15 cellular contexts compared by ENCODE assay signal in the genomic region with DNA sequence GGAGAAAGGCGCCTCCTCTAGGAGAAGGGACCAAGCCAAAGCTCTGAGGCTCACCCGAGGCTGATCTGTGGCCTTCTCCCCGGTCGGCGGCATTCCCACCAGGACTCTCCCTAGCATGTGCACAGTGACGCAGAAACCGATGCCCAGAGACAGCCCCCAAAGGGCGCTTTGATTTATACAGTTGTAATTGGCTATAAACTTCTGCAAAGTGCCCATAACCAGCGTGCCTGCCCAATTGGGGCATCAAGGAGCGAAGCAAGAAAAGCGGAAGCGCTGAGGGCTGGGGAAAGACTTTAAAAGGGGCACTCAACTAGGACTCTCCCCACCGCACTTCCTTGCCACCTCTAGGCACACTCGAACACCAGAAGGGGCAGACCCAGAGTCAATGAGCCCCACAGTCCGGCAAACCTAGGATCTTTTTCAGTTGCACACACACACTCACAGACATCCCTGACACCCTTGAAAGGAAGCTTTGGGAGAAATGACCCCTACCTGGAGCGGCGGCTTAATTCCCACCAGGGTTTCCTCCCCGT. TPM values are rescaled to one million over a fixed set of nuclear protein-coding genes. Genes with fewer than 3 reads are reported as not detected.
A peak's percentile ranks its signal among the peaks of the same experiment; 100 is the strongest.
DNase-seq lines count a peak whose midpoint lies in the region; ATAC-seq, FAIRE-seq and TF ChIP-seq lines count a peak whose summit lies in the region.
"Had no signal": no experiment of that assay in that cellular context is flagged by ENCODE, and none has a peak within 500 bp of the region (broad histone marks: within the 10 kb centered on the region; RNA-seq: fewer than 3 reads in every experiment).

No MANE protein-coding gene starts in this region.

- ATAC-seq in lower lobe of right lung = no peak
- ATAC-seq: left ventricle myocardium superior had no signal

- no peaks in the 10 kb centered on the region for H3K4me1 ChIP-seq in endothelial cell of umbilical vein (ENCODE audit: control insufficient read depth, extremely low read depth, insufficient read depth, low read length)
- no peaks in the 10 kb centered on the region for H3K4me1 ChIP-seq in rectal smooth muscle tissue (ENCODE audit: control insufficient read depth, insufficient read depth, low read length)
- peaks cover 22% of the 10 kb centered on the region for H3K4me1 ChIP-seq in lower lobe of right lung
- H3K4me1 ChIP-seq in BE2C = no peaks in the 10 kb centered on the region

- H3K9ac ChIP-seq in endothelial cell of umbilical vein (replicated peaks; ENCODE audit: extremely low read depth, insufficient read depth, low read length) = no peak overlapping the region
- H3K9ac ChIP-seq in rectal smooth muscle tissue (ENCODE audit: low read length) = peak overlapping the region; percentile 78

- H3K27me3 Mint-ChIP-seq in T-helper 2 cell treated with Interferon-gamma antibody and Interleukin-4, amounts not matched to agents 5 μg/mL and 100 μg/mL, for 36 hours (ENCODE audit: low read depth) = peaks cover 79% of the 10 kb centered on the region

- H3K36me3 Mint-ChIP-seq in T-helper 2 cell treated with Interferon-gamma antibody and Interleukin-4, amounts not matched to agents 5 μg/mL and 100 μg/mL, for 36 hours (ENCODE audit: low read depth) = peaks cover 2% of the 10 kb centered on the region
- H3K36me3 Mint-ChIP-seq: activated CD4-positive, alpha-beta memory T cell treated with anti-CD3 and anti-CD28 coated beads for 36 hours had no signal

- POLR2A ChIA-PET in endothelial cell of umbilical vein (lab: Charles Lee) = no interaction called here

- peaks cover 1% of the 10 kb centered on the region for H3K4me1 Mint-ChIP-seq in T-helper 2 cell treated with Interferon-gamma antibody and Interleukin-4, amounts not matched to agents 5 μg/mL and 100 μg/mL, for 36 hours (ENCODE audit: low read depth)

- CTCF ChIA-PET in endothelial cell of umbilical vein (lab: Charles Lee) = interaction anchor here (0.9 to 1.8 kb wide), 4 partner anchors 13 to 605 kb away, joined by 3 to 6 read pairs (median 4); no protein-coding TSS in a partner anchor

- no peak for DNase-seq in T-helper 2 cell treated with Interferon-gamma antibody and Interleukin-4, amounts not matched to agents 5 μg/mL and 100 μg/mL, for 36 hours (ENCODE audit: low spot score)
- DNase-seq in T-helper 2 cell (no peak), NCI-H526 (lab: John Stamatoyannopoulos, UW) (peak; percentile 74 to 77), endothelial cell of umbilical vein (ENCODE audit: low read depth, low spot score) (no peak), lower lobe of right lung (no peak), BE2C (no peak)
- DNase-seq in NK-92 treated with Interleukin-12 subunit alpha and Interleukin-12 subunit beta, amount 100 ng/mL, for 24 hours (lab: John Stamatoyannopoulos, UW) = no peak
- DNase-seq: activated CD4-positive, alpha-beta memory T cell treated with anti-CD3 and anti-CD28 coated beads for 36 hours; amygdala; left ventricle myocardium superior; NCI-H1048 had no signal

- no peak overlapping the region for H3K4me3 Mint-ChIP-seq in T-helper 2 cell treated with Interferon-gamma antibody and Interleukin-4, amounts not matched to agents 5 μg/mL and 100 μg/mL, for 36 hours

- H4K20me1 ChIP-seq in endothelial cell of umbilical vein (replicated peaks; ENCODE audit: control insufficient read depth, extremely low read depth, insufficient read depth, low read length) = no peaks in the 10 kb centered on the region

- BruUV-seq in endothelial cell of umbilical vein (replicated peaks; lab: Mats Ljungman, UMichigan) = no TSS peak

- TF ChIP-seq POLR2A in endothelial cell of umbilical vein (IDR thresholded peaks at IDR 0.05; ENCODE audit: low read depth, low read length) = no peak

- H3K27me3 ChIP-seq in endothelial cell of umbilical vein (ENCODE audit: control insufficient read depth in 2 of 2, insufficient read depth in 2 of 2, low read length in 2 of 2) (peaks cover 90 to 98% of the 10 kb centered on the region in 2 experiments), rectal smooth muscle tissue (ENCODE audit: control insufficient read depth, insufficient read depth, low read length) (peaks cover 30% of the 10 kb centered on the region), lower lobe of right lung (ENCODE audit: low read depth) (peaks cover 100% of the 10 kb centered on the region), BE2C (peaks cover 98% of the 10 kb centered on the region)

- dilution Hi-C loops in endothelial cell of umbilical vein (cut with MboI; ENCODE audit: extremely low pct_ligation_motif_present, low sequenced_read_pairs) = no loop called here

- H3K4me3 ChIP-seq in endothelial cell of umbilical vein (replicated peaks in 1 of 3; ENCODE audit: insufficient read depth in 1 of 3, low read depth in 1 of 3, low read length in 3 of 3) (no peak overlapping the region), rectal smooth muscle tissue (ENCODE audit: low read length) (peak overlapping the region; percentile 78), lower lobe of right lung (no peak overlapping the region), BE2C (ENCODE audit: low read depth, low read length) (no peak overlapping the region)

- no peaks in the 10 kb centered on the region for H3K9me3 Mint-ChIP-seq in T-helper 2 cell treated with Interferon-gamma antibody and Interleukin-4, amounts not matched to agents 5 μg/mL and 100 μg/mL, for 36 hours
- H3K9me3 Mint-ChIP-seq: activated CD4-positive, alpha-beta memory T cell treated with anti-CD3 and anti-CD28 coated beads for 36 hours had no signal

- H3K27ac Mint-ChIP-seq in T-helper 2 cell treated with Interferon-gamma antibody and Interleukin-4, amounts not matched to agents 5 μg/mL and 100 μg/mL, for 36 hours = peak overlapping the region; percentile 52

- H3K36me3 ChIP-seq in endothelial cell of umbilical vein (ENCODE audit: control insufficient read depth in 2 of 2, extremely low read depth in 1 of 2, insufficient read depth in 2 of 2, low read length in 2 of 2) (no peaks in the 10 kb centered on the region), rectal smooth muscle tissue (ENCODE audit: control insufficient read depth, insufficient read depth, low read length) (no peaks in the 10 kb centered on the region), lower lobe of right lung (no peaks in the 10 kb centered on the region), BE2C (no peaks in the 10 kb centered on the region)

- H3K4me2 ChIP-seq in endothelial cell of umbilical vein (ENCODE audit: insufficient read depth, low read length) = no peak overlapping the region

- TF ChIP-seq CTCF in endothelial cell of umbilical vein (IDR thresholded peaks at IDR 0.05; ENCODE audit: extremely low read depth in 1 of 2, insufficient read depth in 1 of 2, low read depth in 1 of 2, low read length in 2 of 2) (no peak), lower lobe of right lung (IDR thresholded peaks at IDR 0.05) (no peak), BE2C (IDR thresholded peaks at IDR 0.05; ENCODE audit: low read depth, low read length) (no peak)

- intact Hi-C loops in endothelial cell of umbilical vein (cut with micrococcal nuclease) (no loop called here), lower lobe of right lung (cut with DNase I) (no loop called here)

- H3K27ac ChIP-seq in endothelial cell of umbilical vein (ENCODE audit: insufficient read depth, low read depth, low read length) = no peak overlapping the region
- no peak overlapping the region for H3K27ac ChIP-seq in rectal smooth muscle tissue (ENCODE audit: low read depth, low read length)
- no peak overlapping the region for H3K27ac ChIP-seq in lower lobe of right lung

- no peak overlapping the region for H2AFZ ChIP-seq in endothelial cell of umbilical vein (ENCODE audit: low read depth, low read length)

- H3K9me3 ChIP-seq in endothelial cell of umbilical vein (replicated peaks; ENCODE audit: control insufficient read depth, insufficient read depth, low read length) (no peaks in the 10 kb centered on the region), lower lobe of right lung (no peaks in the 10 kb centered on the region), BE2C (no peaks in the 10 kb centered on the region)

- no peaks in the 10 kb centered on the region for H3K79me2 ChIP-seq in endothelial cell of umbilical vein (ENCODE audit: control insufficient read depth, insufficient read depth, low read length)

- no peaks in the 10 kb centered on the region for H3K9me1 ChIP-seq in endothelial cell of umbilical vein (replicated peaks; ENCODE audit: control insufficient read depth, extremely low read depth, insufficient read depth, low read length)

- FAIRE-seq in endothelial cell of umbilical vein (lab: Jason Lieb, UNC) = no peak

RNA-seq across cellular contexts. Expression of gene CDX2, which starts 1.8 kb away (rescaled TPM):
- total RNA-seq in endothelial cell of umbilical vein (not detected in 2 replicates), lower lobe of right lung (not detected)
- not detected in 2 replicates for polyA plus RNA-seq in endothelial cell of umbilical vein
- polyA plus RNA-seq in endothelial cell of umbilical vein (2011; cell fraction: cytosol; rRNA removed) = not detected in 2 replicates
- polyA plus RNA-seq in endothelial cell of umbilical vein (2011; cell fraction: nucleus; rRNA removed) = not detected in 2 replicates
- polyA plus RNA-seq in endothelial cell of umbilical vein (2012) = not detected in 2 replicates
- not detected in 2 replicates for polyA minus RNA-seq in endothelial cell of umbilical vein
- not detected for polyA minus RNA-seq in endothelial cell of umbilical vein (2011; cell fraction: cytosol; rRNA and poly(A)+ RNA removed)
- polyA minus RNA-seq in endothelial cell of umbilical vein (2011; cell fraction: nucleus; rRNA and poly(A)+ RNA removed) = not detected in 2 replicates
- not detected for polyA plus RNA-seq in BE2C (2012; ENCODE audit: insufficient read depth, insufficient read length, low read depth)
- total RNA-seq: A673; activated CD4-positive, alpha-beta memory T cell treated with anti-CD3 and anti-CD28 coated beads for 36 hours; glomerular endothelial cell; left ventricle myocardium superior; pulmonary artery endothelial cell had no signal

RNA-seq across cellular contexts. Expression of gene URAD, which starts 21.2 kb away (rescaled TPM):
- total RNA-seq in endothelial cell of umbilical vein (not detected in 2 replicates), lower lobe of right lung (not detected)
- not detected in 2 replicates for polyA plus RNA-seq in endothelial cell of umbilical vein
- polyA plus RNA-seq in endothelial cell of umbilical vein (2011; cell fraction: cytosol; rRNA removed) = not detected in 2 replicates
- polyA plus RNA-seq in endothelial cell of umbilical vein (2011; cell fraction: nucleus; rRNA removed) = not detected in 2 replicates
- not detected in 2 replicates for polyA plus RNA-seq in endothelial cell of umbilical vein (2012)
- polyA minus RNA-seq in endothelial cell of umbilical vein = not detected in 2 replicates
- polyA minus RNA-seq in endothelial cell of umbilical vein (2011; cell fraction: cytosol; rRNA and poly(A)+ RNA removed) = not detected
- polyA minus RNA-seq in endothelial cell of umbilical vein (2011; cell fraction: nucleus; rRNA and poly(A)+ RNA removed) = not detected in 2 replicates
- not detected for polyA plus RNA-seq in BE2C (2012; ENCODE audit: insufficient read depth, insufficient read length, low read depth)
- total RNA-seq: A673; activated CD4-positive, alpha-beta memory T cell treated with anti-CD3 and anti-CD28 coated beads for 36 hours; glomerular endothelial cell; left ventricle myocardium superior; pulmonary artery endothelial cell had no signal

RNA-seq across cellular contexts. Expression of gene PDX1, which starts 47.5 kb away (rescaled TPM):
- not detected in 2 replicates for total RNA-seq in endothelial cell of umbilical vein
- not detected in 2 replicates for polyA plus RNA-seq in endothelial cell of umbilical vein
- polyA plus RNA-seq in endothelial cell of umbilical vein (2011; cell fraction: cytosol; rRNA removed) = not detected in 2 replicates
- not detected in 2 replicates for polyA plus RNA-seq in endothelial cell of umbilical vein (2011; cell fraction: nucleus; rRNA removed)
- not detected in 2 replicates for polyA plus RNA-seq in endothelial cell of umbilical vein (2012)
- not detected in 2 replicates for polyA minus RNA-seq in endothelial cell of umbilical vein
- polyA minus RNA-seq in endothelial cell of umbilical vein (2011; cell fraction: cytosol; rRNA and poly(A)+ RNA removed) = not detected
- not detected in 2 replicates for polyA minus RNA-seq in endothelial cell of umbilical vein (2011; cell fraction: nucleus; rRNA and poly(A)+ RNA removed)
- not detected for total RNA-seq in lower lobe of right lung
- not detected for polyA plus RNA-seq in BE2C (2012; ENCODE audit: insufficient read depth, insufficient read length, low read depth)
- total RNA-seq: A673; activated CD4-positive, alpha-beta memory T cell treated with anti-CD3 and anti-CD28 coated beads for 36 hours; glomerular endothelial cell; left ventricle myocardium superior; pulmonary artery endothelial cell had no signal

Comparison
In these comparisons a context has a peak if more than half of its experiments do, and no peak if none do; other contexts are left out.
1. DNase-seq: peak in NCI-H526 (2 of 2); none in T-helper 2 cell treated with Interferon-gamma antibody and Interleukin-4, amounts not matched to agents 5 μg/mL and 100 μg/mL, for 36 hours (single experiment), T-helper 2 cell (0 of 5), endothelial cell of umbilical vein (single experiment), NK-92 treated with Interleukin-12 subunit alpha and Interleukin-12 subunit beta, amount 100 ng/mL, for 24 hours (single experiment), lower lobe of right lung (single experiment) and BE2C (single experiment).